22 cellular contexts compared by ENCODE assay signal in the genomic region with DNA sequence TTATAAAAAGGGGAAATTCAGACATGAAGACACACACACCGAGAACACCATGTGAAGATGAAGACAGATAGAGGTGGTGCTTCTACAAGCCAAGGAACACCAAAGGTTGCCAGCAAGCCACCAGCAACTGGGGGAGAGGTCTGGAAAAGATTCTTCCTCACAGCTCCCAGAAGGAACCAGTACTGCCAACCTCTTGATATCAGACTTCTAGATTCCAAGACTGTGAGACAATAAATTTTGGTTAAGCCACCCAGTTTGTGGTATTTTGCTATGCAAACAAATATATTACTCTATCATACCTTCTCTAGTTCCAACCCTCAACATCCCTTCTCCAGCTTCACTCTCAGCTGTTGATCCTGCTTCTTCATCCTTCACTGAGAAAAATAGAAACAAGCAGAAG.
"Had no signal": no experiment of that assay in that cellular context is flagged by ENCODE, and none has a peak within 500 bp of the region (broad histone marks: within the 10 kb centered on the region; RNA-seq: fewer than 3 reads in every experiment).

No MANE protein-coding gene starts in this region.

- DNase-seq: activated CD4-positive, alpha-beta T cell treated with anti-CD3 and anti-CD28 coated beads, Interleukin-2, amount 50 U/mL, for 1 hour; activated CD4-positive, CD25-positive, alpha-beta regulatory T cell; activated CD8-positive, alpha-beta memory T cell treated with anti-CD3 and anti-CD28 coated beads for 24 hours; activated CD8-positive, alpha-beta memory T cell treated with anti-CD3 and anti-CD28 coated beads, Interleukin-2, amount 50 U/mL, for 48 hours; activated gamma-delta T cell; activated T-cell treated with anti-CD3 and anti-CD28 coated beads, Interleukin-2, amount 50 U/mL, for 72 hours; adrenal gland; effector memory CD8-positive, alpha-beta T cell; esophagus squamous epithelium; heart right ventricle; mammary epithelial cell; midbrain; occipital lobe; retina; stimulated activated CD4-positive, alpha-beta T cell treated with anti-CD3 and anti-CD28 coated beads, Interleukin-1b, Interleukin-23, amount 100 ng/mL, for 48 hours; stimulated activated CD8-positive, alpha-beta memory T cell treated with anti-CD3 and anti-CD28 coated beads, Interleukin-4, amount 100 ng/mL, for 48 hours; stimulated activated naive CD4-positive, alpha-beta T cell; T1000; upper lobe of right lung had no signal

- H3K27ac Mint-ChIP-seq: activated naive CD4-positive, alpha-beta T cell treated with anti-CD3 and anti-CD28 coated beads, Interleukin-2, amount 50 U/mL, for 24 hours; activated T-cell treated with anti-CD3 and anti-CD28 coated beads, Interleukin-2, amount 50 U/mL, for 72 hours; effector memory CD8-positive, alpha-beta T cell had no signal

- H3K36me3 Mint-ChIP-seq: activated naive CD4-positive, alpha-beta T cell treated with anti-CD3 and anti-CD28 coated beads, Interleukin-2, amount 50 U/mL, for 24 hours had no signal

- H3K4me1 Mint-ChIP-seq: activated naive CD4-positive, alpha-beta T cell treated with anti-CD3 and anti-CD28 coated beads, Interleukin-2, amount 50 U/mL, for 24 hours had no signal

- H3K9me3 Mint-ChIP-seq: activated naive CD4-positive, alpha-beta T cell treated with anti-CD3 and anti-CD28 coated beads, Interleukin-2, amount 50 U/mL, for 24 hours had no signal

- H3K4me3 Mint-ChIP-seq: activated naive CD4-positive, alpha-beta T cell treated with anti-CD3 and anti-CD28 coated beads, Interleukin-2, amount 50 U/mL, for 24 hours; activated T-cell treated with anti-CD3 and anti-CD28 coated beads, Interleukin-2, amount 50 U/mL, for 72 hours; effector memory CD8-positive, alpha-beta T cell had no signal

- ATAC-seq: activated T-cell treated with anti-CD3 and anti-CD28 coated beads, Interleukin-2, amount 50 U/mL, for 72 hours; effector memory CD8-positive, alpha-beta T cell; gastroesophageal sphincter; heart right ventricle; left lung; upper lobe of right lung had no signal
